In genomic region chr6:144360401-144360800, GRCh38 we compare ENCODE assay signal across 16 cellular contexts.
DNase-seq lines count a peak whose midpoint lies in the region; ATAC-seq and TF ChIP-seq lines count a peak whose summit lies in the region.
"Had no signal": no experiment of that assay in that cellular context is flagged by ENCODE, and none has a peak within 500 bp of the region (broad histone marks: within the 10 kb centered on the region; RNA-seq: fewer than 3 reads in every experiment).

No MANE protein-coding gene starts in this region.

- no peaks in the 10 kb centered on the region for H3K36me3 ChIP-seq in MG63
- no peaks in the 10 kb centered on the region for H3K36me3 ChIP-seq in body of pancreas (replicated peaks in 1 of 2; ENCODE audit: insufficient read depth in 1 of 2, low read depth in 2 of 2)
- H3K36me3 ChIP-seq in trophoblast cell (ENCODE audit: control insufficient read depth in 1 of 2, insufficient read depth in 2 of 2, low read length in 2 of 2), result no peaks in the 10 kb centered on the region
- H3K36me3 ChIP-seq in vagina, result no peaks in the 10 kb centered on the region
- H3K36me3 ChIP-seq: brain microvascular endothelial cell, uterus had no signal

- peaks cover 44% of the 10 kb centered on the region for H3K4me1 ChIP-seq in body of pancreas
- peaks cover 5 to 6% of the 10 kb centered on the region in 2 experiments for H3K4me1 ChIP-seq in trophoblast cell (ENCODE audit: control insufficient read depth in 1 of 2, insufficient read depth in 2 of 2, low read length in 2 of 2)
- peaks cover 45% of the 10 kb centered on the region for H3K4me1 ChIP-seq in vagina
- H3K4me1 ChIP-seq: uterus had no signal

- H4K8ac ChIP-seq in trophoblast cell (ENCODE audit: low read depth, low read length), result no peak overlapping the region

- no peak overlapping the region for H4K12ac ChIP-seq in trophoblast cell (ENCODE audit: low read depth, low read length)

- no peak overlapping the region for H2BK120ac ChIP-seq in trophoblast cell (ENCODE audit: insufficient read depth, low read length, poor library complexity)

- no peaks in the 10 kb centered on the region for H3K9me3 Mint-ChIP-seq in activated CD8-positive, alpha-beta T cell treated with anti-CD3 and anti-CD28 coated beads for 36 hours
- no peaks in the 10 kb centered on the region for H3K9me3 Mint-ChIP-seq in activated CD8-positive, alpha-beta T cell treated with anti-CD3 and anti-CD28 coated beads, Interleukin-2, amount 10 ng/mL, durations not matched to agents 7 days and 5 days (ENCODE audit: insufficient read depth)
- H3K9me3 Mint-ChIP-seq: stimulated activated naive B cell treated with anti-CD40 and anti-IgM and Interleukin-4, amounts not matched to agents 10 μg/mL and 1 μg/mL and 100 μg/mL, for 72 hours had no signal

- H3K27ac Mint-ChIP-seq in activated CD8-positive, alpha-beta T cell treated with anti-CD3 and anti-CD28 coated beads for 36 hours, result peak overlapping the region; percentile 78
- no peak overlapping the region for H3K27ac Mint-ChIP-seq in activated CD8-positive, alpha-beta T cell treated with anti-CD3 and anti-CD28 coated beads, Interleukin-2, amount 10 ng/mL, durations not matched to agents 7 days and 5 days
- H3K27ac Mint-ChIP-seq: stimulated activated naive B cell treated with anti-CD40 and anti-IgM and Interleukin-4, amounts not matched to agents 10 μg/mL and 1 μg/mL and 100 μg/mL, for 72 hours had no signal

- H3K4ac ChIP-seq in trophoblast cell (ENCODE audit: low read depth, low read length), result no peak overlapping the region

- H4K91ac ChIP-seq in trophoblast cell (ENCODE audit: low read depth, low read length), result no peak overlapping the region

- H2AFZ ChIP-seq in trophoblast cell (ENCODE audit: insufficient read depth, low read length, poor library complexity), result no peak overlapping the region

- intact Hi-C loops in activated CD8-positive, alpha-beta T cell treated with anti-CD3 and anti-CD28 coated beads for 36 hours (cut with micrococcal nuclease), result no loop called here
- intact Hi-C loops in body of pancreas (cut with DNase I) (no loop called here), vagina (cut with DNase I) (no loop called here)

- H3K36me3 Mint-ChIP-seq in activated CD8-positive, alpha-beta T cell treated with anti-CD3 and anti-CD28 coated beads for 36 hours (ENCODE audit: low read depth), result peaks cover 6% of the 10 kb centered on the region
- peaks cover 39% of the 10 kb centered on the region for H3K36me3 Mint-ChIP-seq in activated CD8-positive, alpha-beta T cell treated with anti-CD3 and anti-CD28 coated beads, Interleukin-2, amount 10 ng/mL, durations not matched to agents 7 days and 5 days (ENCODE audit: low read depth)

- no peaks in the 10 kb centered on the region for H3K9me3 ChIP-seq in MG63
- H3K9me3 ChIP-seq in body of pancreas, result no peaks in the 10 kb centered on the region
- no peaks in the 10 kb centered on the region for H3K9me3 ChIP-seq in trophoblast cell (ENCODE audit: insufficient read depth, low read depth, low read length)
- no peaks in the 10 kb centered on the region for H3K9me3 ChIP-seq in vagina
- H3K9me3 ChIP-seq: uterus had no signal

- ATAC-seq in activated CD8-positive, alpha-beta T cell treated with anti-CD3 and anti-CD28 coated beads for 36 hours, result peak; percentile 21
- no peak for ATAC-seq in activated CD8-positive, alpha-beta T cell treated with anti-CD3 and anti-CD28 coated beads, Interleukin-2, amount 10 ng/mL, durations not matched to agents 7 days and 5 days
- no peak for ATAC-seq in body of pancreas
- ATAC-seq: stimulated activated naive B cell treated with anti-CD40 and anti-IgM and Interleukin-4, amounts not matched to agents 10 μg/mL and 1 μg/mL and 100 μg/mL, for 72 hours had no signal

- DNase-seq in activated CD8-positive, alpha-beta T cell treated with anti-CD3 and anti-CD28 coated beads for 36 hours, result no peak
- DNase-seq in activated CD8-positive, alpha-beta T cell treated with anti-CD3 and anti-CD28 coated beads, Interleukin-2, amount 10 ng/mL, durations not matched to agents 7 days and 5 days, result no peak
- peak; percentile 54 for DNase-seq in MG63
- no peak for DNase-seq in body of pancreas
- DNase-seq in trophoblast cell, result peak; percentile 53 to 70
- no peak for DNase-seq in caudate nucleus (lab: John Stamatoyannopoulos, UW)
- no peak for DNase-seq in vagina (ENCODE audit: extremely low spot score in 2 of 2)
- no peak for DNase-seq in T1000 (lab: John Stamatoyannopoulos, UW)
- DNase-seq: activated gamma-delta T cell; brain microvascular endothelial cell; effector memory CD4-positive, alpha-beta T cell; HCEC 1CT; KG1; NCI-H1436 treated with DMSO at 0.1 percent for 48 hours; stimulated activated naive B cell treated with anti-CD40 and anti-IgM and Interleukin-4, amounts not matched to agents 10 μg/mL and 1 μg/mL and 100 μg/mL, for 72 hours; uterus had no signal

- no peaks in the 10 kb centered on the region for H3K27me3 Mint-ChIP-seq in activated CD8-positive, alpha-beta T cell treated with anti-CD3 and anti-CD28 coated beads for 36 hours
- no peaks in the 10 kb centered on the region for H3K27me3 Mint-ChIP-seq in activated CD8-positive, alpha-beta T cell treated with anti-CD3 and anti-CD28 coated beads, Interleukin-2, amount 10 ng/mL, durations not matched to agents 7 days and 5 days (ENCODE audit: low read depth)
- H3K27me3 Mint-ChIP-seq: stimulated activated naive B cell treated with anti-CD40 and anti-IgM and Interleukin-4, amounts not matched to agents 10 μg/mL and 1 μg/mL and 100 μg/mL, for 72 hours had no signal

- 80 to 87% methylated on average over 4 of the region's 4 CpGs for WGBS in body of pancreas, 2 donors
- WGBS in trophoblast cell (ENCODE audit: extremely low coverage, insufficient coverage, insufficient read length), result no CpG with 5 or more reads among the region's 4 CpGs

- H3K23ac ChIP-seq in trophoblast cell (ENCODE audit: low read length), result no peak overlapping the region

- H3K4me2 ChIP-seq in trophoblast cell (ENCODE audit: low read length), result no peak overlapping the region

- no peak overlapping the region for H2AK5ac ChIP-seq in trophoblast cell (ENCODE audit: low read length)

- TF ChIP-seq POLR2A in body of pancreas (IDR thresholded peaks at IDR 0.05) (no peak), vagina (IDR thresholded peaks at IDR 0.05) (no peak)

- no peak overlapping the region for H3K14ac ChIP-seq in trophoblast cell (ENCODE audit: low read length)

- H3K18ac ChIP-seq in trophoblast cell (ENCODE audit: low read length), result no peak overlapping the region

- TF ChIP-seq CTCF in activated CD8-positive, alpha-beta T cell treated with anti-CD3 and anti-CD28 coated beads for 36 hours (IDR thresholded peaks at IDR 0.05), result no peak
- TF ChIP-seq CTCF in body of pancreas (IDR thresholded peaks at IDR 0.05) (no peak), vagina (IDR thresholded peaks at IDR 0.05) (no peak)

- CTCF ChIA-PET in activated CD8-positive, alpha-beta T cell treated with anti-CD3 and anti-CD28 coated beads for 36 hours (lab: Charles Lee), result interaction anchor here (0.8 kb wide), 1 partner anchor 18 kb away, joined by 3 read pairs; no protein-coding TSS in a partner anchor
- CTCF ChIA-PET in activated CD8-positive, alpha-beta T cell treated with anti-CD3 and anti-CD28 coated beads, Interleukin-2, amount 10 ng/mL, durations not matched to agents 7 days and 5 days (lab: Charles Lee), result no interaction called here

- H3K27ac ChIP-seq in body of pancreas (peak overlapping the region in 3 of 4 donors; percentile 19 to 82 (median 79)), trophoblast cell (ENCODE audit: low read depth, low read length) (no peak overlapping the region), caudate nucleus (ENCODE audit: low read depth, low read length) (no peak overlapping the region), vagina (no peak overlapping the region)
- H3K27ac ChIP-seq: brain microvascular endothelial cell had no signal

- no peak overlapping the region for H2BK5ac ChIP-seq in trophoblast cell (ENCODE audit: low read depth, low read length, poor library complexity)

- H3K4me3 Mint-ChIP-seq in activated CD8-positive, alpha-beta T cell treated with anti-CD3 and anti-CD28 coated beads for 36 hours, result no peak overlapping the region
- no peak overlapping the region for H3K4me3 Mint-ChIP-seq in activated CD8-positive, alpha-beta T cell treated with anti-CD3 and anti-CD28 coated beads, Interleukin-2, amount 10 ng/mL, durations not matched to agents 7 days and 5 days
- H3K4me3 Mint-ChIP-seq: stimulated activated naive B cell treated with anti-CD40 and anti-IgM and Interleukin-4, amounts not matched to agents 10 μg/mL and 1 μg/mL and 100 μg/mL, for 72 hours had no signal

- POLR2A ChIA-PET in activated CD8-positive, alpha-beta T cell treated with anti-CD3 and anti-CD28 coated beads for 36 hours (lab: Charles Lee), result interaction anchor here (1.0 kb wide), 1 partner anchor 13 kb away, joined by 3 read pairs; no protein-coding TSS in a partner anchor
- POLR2A ChIA-PET in activated CD8-positive, alpha-beta T cell treated with anti-CD3 and anti-CD28 coated beads, Interleukin-2, amount 10 ng/mL, durations not matched to agents 7 days and 5 days (lab: Charles Lee), result interaction anchor here (1.1 kb wide), 1 partner anchor 9 kb away, joined by 4 read pairs; no protein-coding TSS in a partner anchor

- H2BK12ac ChIP-seq in trophoblast cell (ENCODE audit: low read length), result no peak overlapping the region

- H3K27me3 ChIP-seq in MG63 (no peaks in the 10 kb centered on the region), body of pancreas (no peaks in the 10 kb centered on the region), trophoblast cell (ENCODE audit: insufficient read depth, low read length) (no peaks in the 10 kb centered on the region), vagina (no peaks in the 10 kb centered on the region)
- H3K27me3 ChIP-seq: brain microvascular endothelial cell, uterus had no signal

- no peak overlapping the region for H3K9ac ChIP-seq in trophoblast cell (ENCODE audit: low read length)

- H3K4me1 Mint-ChIP-seq in activated CD8-positive, alpha-beta T cell treated with anti-CD3 and anti-CD28 coated beads for 36 hours (ENCODE audit: low read depth), result peaks cover 77% of the 10 kb centered on the region
- H3K4me1 Mint-ChIP-seq in activated CD8-positive, alpha-beta T cell treated with anti-CD3 and anti-CD28 coated beads, Interleukin-2, amount 10 ng/mL, durations not matched to agents 7 days and 5 days (ENCODE audit: low read depth), result peaks cover 33% of the 10 kb centered on the region

- H3K79me2 ChIP-seq in trophoblast cell (ENCODE audit: control insufficient read depth, insufficient read depth, low read length, poor library complexity), result no peaks in the 10 kb centered on the region

- H3K4me3 ChIP-seq in MG63, result no peak overlapping the region
- no peak overlapping the region for H3K4me3 ChIP-seq in body of pancreas
- H3K4me3 ChIP-seq in trophoblast cell (ENCODE audit: low read depth, low read length), result no peak overlapping the region
- no peak overlapping the region for H3K4me3 ChIP-seq in vagina
- H3K4me3 ChIP-seq: uterus had no signal

- H3K79me1 ChIP-seq in trophoblast cell (ENCODE audit: low read length), result no peaks in the 10 kb centered on the region

Comparison
In these comparisons a context has a peak if more than half of its experiments do, and no peak if none do; other contexts are left out.
1. DNase-seq: peak in MG63 (single experiment) and trophoblast cell (2 of 2); none in activated CD8-positive, alpha-beta T cell treated with anti-CD3 and anti-CD28 coated beads for 36 hours (single experiment), activated CD8-positive, alpha-beta T cell treated with anti-CD3 and anti-CD28 coated beads, Interleukin-2, amount 10 ng/mL, durations not matched to agents 7 days and 5 days (single experiment), body of pancreas (0 of 4), caudate nucleus (0 of 61), vagina (0 of 2) and T1000 (single experiment).
2. H3K27ac ChIP-seq: peak in body of pancreas (3 of 4); none in trophoblast cell (single experiment), caudate nucleus (single experiment) and vagina (single experiment).